Comparison of ENCODE assay signal across 8 cellular contexts in the genomic region with DNA sequence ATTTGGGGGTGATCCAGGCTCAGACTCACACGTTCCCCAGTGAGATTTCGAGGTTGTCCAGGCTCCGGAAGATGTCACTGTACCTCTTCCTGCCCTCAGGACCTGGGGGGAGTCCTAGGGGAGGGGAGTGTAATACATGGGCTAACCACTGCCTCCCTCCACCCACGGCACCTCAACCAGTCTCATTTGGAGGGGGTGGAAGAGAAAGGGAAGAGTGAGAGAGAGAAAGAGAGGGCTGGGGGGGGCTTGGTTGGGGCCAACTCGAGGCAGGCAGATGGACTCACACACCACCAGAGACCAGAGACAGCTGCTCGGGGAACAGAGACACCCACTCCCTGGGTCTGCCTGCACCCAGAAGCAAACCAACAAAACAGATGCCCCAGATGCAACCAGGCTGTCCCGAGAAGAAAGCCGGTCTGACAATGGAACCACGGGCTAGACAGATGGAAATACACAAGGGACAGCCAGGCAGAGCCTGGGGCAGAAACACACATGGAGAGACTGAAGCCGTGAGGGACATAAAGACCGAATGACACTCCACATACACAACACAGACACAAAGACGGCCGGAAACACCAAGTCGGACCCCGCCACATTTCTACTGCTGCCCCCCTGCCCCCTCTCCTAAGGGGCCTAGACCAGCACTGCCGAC. TPM values are rescaled to one million over a fixed set of nuclear protein-coding genes. Genes with fewer than 3 reads are reported as not detected.
DNase-seq lines count a peak whose midpoint lies in the region; ATAC-seq and TF ChIP-seq lines count a peak whose summit lies in the region.

No MANE protein-coding gene starts in this region.

- H3K4me3 ChIP-seq in DND-41 (ENCODE audit: low read depth in 1 of 2, low read length in 2 of 2) (peak overlapping the region; percentile 93 to 98; a peak in 3 of 4 replicates), HEK293 (ENCODE audit: low read depth, low read length) (peak overlapping the region; percentile 81), RWPE2 (ENCODE audit: severe bottlenecking) (peak overlapping the region; percentile 59)

- H3K4me3 Mint-ChIP-seq in MCF 10A (ENCODE audit: unreplicated experiment) (peak overlapping the region; percentile 89), memory B cell (peak overlapping the region; percentile 98)
- peak overlapping the region; percentile 98 for H3K4me3 Mint-ChIP-seq in stimulated activated naive CD8-positive, alpha-beta T cell treated with anti-CD3 and anti-CD28 coated beads, Interleukin-15, Interleukin-2, amounts not matched to agents 100 ng/mL and 50 ng/mL, for 24 hours

- peak overlapping the region; percentile 95 for H3K9ac ChIP-seq in DND-41 (ENCODE audit: low read depth, low read length)

- H3K27me3 Mint-ChIP-seq in MCF 10A (ENCODE audit: insufficient read depth, unreplicated experiment) (no peaks in the 10 kb centered on the region), memory B cell (no peaks in the 10 kb centered on the region)
- H3K27me3 Mint-ChIP-seq in stimulated activated naive CD8-positive, alpha-beta T cell treated with anti-CD3 and anti-CD28 coated beads, Interleukin-15, Interleukin-2, amounts not matched to agents 100 ng/mL and 50 ng/mL, for 24 hours: no peaks in the 10 kb centered on the region

- POLR2A ChIA-PET in HEK293 (lab: Yijun Ruan, JAX) (no interaction called here), MCF 10A (lab: Yijun Ruan, JAX) (interaction anchor here (0.7 kb wide), 1 partner anchor 14 kb away, joined by 3 read pairs; no protein-coding TSS in a partner anchor)

- no peak for TF ChIP-seq CTCF in DND-41 (IDR thresholded peaks at IDR 0.05; ENCODE audit: borderline replicate concordance, extremely low read depth, low read length, poor library complexity, severe bottlenecking)
- TF ChIP-seq CTCF in HEK293 (tag by site-specific recombination; IDR thresholded peaks at IDR 0.05): no peak
- TF ChIP-seq CTCF in RWPE2 (IDR thresholded peaks at IDR 0.05; ENCODE audit: poor library complexity, severe bottlenecking): no peak
- no peak for TF ChIP-seq CTCF in MCF 10A (IDR thresholded peaks at IDR 0.05; ENCODE audit: unreplicated experiment)

- H2AFZ ChIP-seq in DND-41 (ENCODE audit: low read depth, low read length): peak overlapping the region; percentile 86

- intact Hi-C loops in MCF 10A (cut with micrococcal nuclease): loop anchor here (2.0 to 5.0 kb wide), 2 partner anchors 52 to 90 kb away; no protein-coding TSS in a partner anchor

- H3K4me2 ChIP-seq in DND-41 (ENCODE audit: insufficient read depth, low read length): peak overlapping the region; percentile 98

- H3K36me3 ChIP-seq in DND-41 (ENCODE audit: insufficient read depth, low read length): peaks cover 52% of the 10 kb centered on the region
- H3K36me3 ChIP-seq in HEK293 (ENCODE audit: control insufficient read depth in 2 of 2, insufficient read depth in 1 of 2, low read length in 2 of 2): peaks cover 0 to 41% of the 10 kb centered on the region in 2 experiments; a peak in 2 of 3 replicates
- H3K36me3 ChIP-seq in RWPE2 (ENCODE audit: low read depth): peaks cover 14% of the 10 kb centered on the region

- no peaks in the 10 kb centered on the region for H3K9me3 ChIP-seq in DND-41 (ENCODE audit: insufficient read depth, low read length, severe bottlenecking)
- no peaks in the 10 kb centered on the region for H3K9me3 ChIP-seq in HEK293 (ENCODE audit: control insufficient read depth, insufficient read depth, low read depth, low read length)
- H3K9me3 ChIP-seq in RWPE2 (ENCODE audit: severe bottlenecking): no peaks in the 10 kb centered on the region

- H3K4me1 Mint-ChIP-seq in MCF 10A (ENCODE audit: insufficient read depth, unreplicated experiment) (peaks cover 12% of the 10 kb centered on the region), memory B cell (peaks cover 17% of the 10 kb centered on the region)
- H3K4me1 Mint-ChIP-seq in stimulated activated naive CD8-positive, alpha-beta T cell treated with anti-CD3 and anti-CD28 coated beads, Interleukin-15, Interleukin-2, amounts not matched to agents 100 ng/mL and 50 ng/mL, for 24 hours (ENCODE audit: low read depth): peaks cover 11% of the 10 kb centered on the region

- ATAC-seq in DND-41 (ENCODE audit: insufficient read depth, low read depth): peak; percentile 23
- ATAC-seq in RWPE2 (ENCODE audit: low read depth): peak; percentile 7
- no peak for ATAC-seq in memory B cell (ENCODE audit: low read depth)

- DNase-seq in DND-41 (peak; percentile 48), RWPE2 (ENCODE audit: low spot score) (no peak), MCF 10A (ENCODE audit: unreplicated experiment) (peak; percentile 20), memory B cell (ENCODE audit: low spot score in 2 of 2) (no peak), NCI-H1930 (lab: John Stamatoyannopoulos, UW) (no peak), G401 (ENCODE audit: low spot score) (no peak)

- H3K4me1 ChIP-seq in DND-41 (ENCODE audit: insufficient read depth, low read length) (peaks cover 22% of the 10 kb centered on the region), HEK293 (ENCODE audit: control insufficient read depth, insufficient read depth, low read length) (no peaks in the 10 kb centered on the region), RWPE2 (ENCODE audit: insufficient read depth, poor library complexity, severe bottlenecking) (no peaks in the 10 kb centered on the region)

- H3K9me3 Mint-ChIP-seq in MCF 10A (ENCODE audit: unreplicated experiment) (no peaks in the 10 kb centered on the region), memory B cell (no peaks in the 10 kb centered on the region)
- H3K9me3 Mint-ChIP-seq in stimulated activated naive CD8-positive, alpha-beta T cell treated with anti-CD3 and anti-CD28 coated beads, Interleukin-15, Interleukin-2, amounts not matched to agents 100 ng/mL and 50 ng/mL, for 24 hours: no peaks in the 10 kb centered on the region

- in situ Hi-C loops in G401 (cut with HindIII; ENCODE audit: low sequenced_read_pairs): no loop called here

- BruUV-seq in MCF 10A (replicated peaks; lab: Mats Ljungman, UMichigan): no TSS peak

- H3K27ac ChIP-seq in DND-41 (ENCODE audit: low read length): peak overlapping the region; percentile 95
- peak overlapping the region; percentile 46; the same call in 1 of the 2 replicates for H3K27ac ChIP-seq in HEK293 (ENCODE audit: extremely low read depth, low read depth, low read length)
- peak overlapping the region; percentile 43 for H3K27ac ChIP-seq in RWPE2 (ENCODE audit: poor library complexity, severe bottlenecking)

- peaks cover 18% of the 10 kb centered on the region for H3K79me2 ChIP-seq in DND-41 (ENCODE audit: insufficient read depth, low read length)

- H3K27ac Mint-ChIP-seq in MCF 10A (ENCODE audit: low read depth, unreplicated experiment): no peak overlapping the region
- peak overlapping the region; percentile 97 for H3K27ac Mint-ChIP-seq in memory B cell
- H3K27ac Mint-ChIP-seq in stimulated activated naive CD8-positive, alpha-beta T cell treated with anti-CD3 and anti-CD28 coated beads, Interleukin-15, Interleukin-2, amounts not matched to agents 100 ng/mL and 50 ng/mL, for 24 hours: peak overlapping the region; percentile 94

- CTCF ChIA-PET in HEK293 (lab: Yijun Ruan, JAX): no interaction called here
- CTCF ChIA-PET in MCF 10A (lab: Yijun Ruan, JAX): no interaction called here

- H3K27me3 ChIP-seq in DND-41 (ENCODE audit: insufficient read depth, low read length, poor library complexity) (no peaks in the 10 kb centered on the region), RWPE2 (ENCODE audit: insufficient read depth, poor library complexity, severe bottlenecking) (no peaks in the 10 kb centered on the region)

- H3K36me3 Mint-ChIP-seq in MCF 10A (ENCODE audit: insufficient read depth, unreplicated experiment): peaks cover 4% of the 10 kb centered on the region
- H3K36me3 Mint-ChIP-seq in memory B cell: peaks cover 21% of the 10 kb centered on the region
- peaks cover 24% of the 10 kb centered on the region for H3K36me3 Mint-ChIP-seq in stimulated activated naive CD8-positive, alpha-beta T cell treated with anti-CD3 and anti-CD28 coated beads, Interleukin-15, Interleukin-2, amounts not matched to agents 100 ng/mL and 50 ng/mL, for 24 hours (ENCODE audit: low read depth)

- H4K20me1 ChIP-seq in DND-41 (ENCODE audit: insufficient read depth, low read length): peaks cover 10% of the 10 kb centered on the region; the same call in 1 of the 2 replicates

TF ChIP-seq in HEK293, 187 proteins besides CTCF, POLR2A, EP300 and RAD21 (continues in another document):
- TF ChIP-seq ZNF571 (tag by site-specific recombination; IDR thresholded peaks at IDR 0.05): no peak

RNA-seq across cellular contexts. Expression of a gene that starts 0.8 kb away (rescaled TPM):
- 9.1 and 10.1 TPM in 2 replicates for total RNA-seq in MCF 10A (2022)
- 5.8 and 21.8 TPM in 2 replicates for total RNA-seq in G401 (2014; rRNA removed; shearing (Covaris generic))

RNA-seq across cellular contexts. Expression of a gene that starts 14.6 kb away (rescaled TPM):
- total RNA-seq in MCF 10A (2022): 15.5 and 17.4 TPM in 2 replicates
- total RNA-seq in G401 (2014; rRNA removed; shearing (Covaris generic)): 5.6 and 6.3 TPM in 2 replicates

RNA-seq across cellular contexts. Expression of a gene that starts 20.8 kb away (rescaled TPM):
- 63.9 and 67.2 TPM in 2 replicates for total RNA-seq in MCF 10A (2022)
- total RNA-seq in G401 (2014; rRNA removed; shearing (Covaris generic)): 36.0 and 48.0 TPM in 2 replicates

RNA-seq across cellular contexts. Expression of a gene that starts 24.1 kb away (rescaled TPM):
- total RNA-seq in MCF 10A (2022): 0.30 TPM in 1 of 2 replicates, not detected in the other
- total RNA-seq in G401 (2014; rRNA removed; shearing (Covaris generic)): 2.2 and 7.7 TPM in 2 replicates

RNA-seq across cellular contexts. Expression of a gene that starts 26.0 kb away (rescaled TPM):
- 8.6 and 9.2 TPM in 2 replicates for total RNA-seq in MCF 10A (2022)
- total RNA-seq in G401 (2014; rRNA removed; shearing (Covaris generic)): 15.9 and 19.1 TPM in 2 replicates

Comparison
In these comparisons a context has a peak if more than half of its experiments do, and no peak if none do; other contexts are left out.
1. DNase-seq: peak in DND-41 (single experiment) and MCF 10A (single experiment); none in RWPE2 (single experiment), memory B cell (0 of 2), NCI-H1930 (0 of 2) and G401 (single experiment).
2. H3K27ac ChIP-seq: peak in every context shown above with its lines; median percentile 95 in DND-41; 46 in HEK293; 43 in RWPE2.
3. Peak in every context shown above with its lines, with median percentiles within 50 percentile points of each other: H3K4me3 ChIP-seq and H3K4me3 Mint-ChIP-seq.